Comparison of ENCODE assay signal across 8 cellular contexts in the genomic region with DNA sequence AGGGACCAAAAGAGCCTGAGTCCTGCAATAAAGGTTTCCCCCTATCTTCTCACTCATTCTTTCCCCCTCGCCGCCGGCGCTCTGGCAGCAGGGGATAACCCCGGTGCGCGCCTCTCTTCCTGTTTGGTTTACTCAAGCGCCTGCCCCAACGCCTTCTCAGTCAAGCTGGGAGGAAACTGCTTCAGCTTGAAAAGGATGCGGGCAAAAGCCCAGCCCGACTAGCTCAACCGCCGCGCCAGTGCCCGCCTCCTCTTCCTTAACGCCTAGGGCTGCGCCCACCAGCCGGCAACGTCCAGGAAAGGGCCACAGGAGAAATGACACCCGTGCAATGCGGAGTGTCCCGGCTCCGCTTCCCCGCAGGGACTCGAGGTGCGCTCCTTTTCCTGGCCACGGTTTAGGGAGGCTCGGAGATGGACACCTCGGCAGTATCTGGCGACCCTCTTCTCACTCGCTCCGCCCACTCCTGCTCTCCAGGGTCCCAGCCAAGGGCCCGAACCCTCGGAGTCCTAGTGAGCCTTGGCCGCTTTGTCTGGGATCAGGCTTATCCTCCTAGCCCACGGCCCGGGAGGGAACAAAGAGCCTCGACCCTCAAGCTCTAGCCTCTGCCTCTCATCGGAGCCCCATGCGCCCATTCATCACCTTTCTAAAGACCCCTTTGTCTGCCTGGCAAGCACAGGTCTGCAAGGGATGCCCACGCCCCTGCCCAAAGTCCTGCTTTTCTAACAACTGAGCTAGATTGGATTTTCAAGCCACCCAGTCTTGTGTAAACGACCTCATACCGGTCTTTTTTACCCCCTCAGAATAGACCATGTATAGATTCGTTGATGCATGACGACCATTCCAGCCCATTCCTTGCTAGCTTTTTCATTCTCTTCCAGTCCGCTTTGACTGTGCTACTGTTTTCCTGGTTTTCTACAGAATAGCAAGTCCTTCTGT. TPM values are rescaled to one million over a fixed set of nuclear protein-coding genes. Genes with fewer than 3 reads are reported as not detected.
DNase-seq lines count a peak whose midpoint lies in the region; ATAC-seq and TF ChIP-seq lines count a peak whose summit lies in the region.

No MANE protein-coding gene starts in this region.

- H3K36me3 Mint-ChIP-seq in CD4-positive, alpha-beta memory T cell, result peaks cover 3 to 45% of the 10 kb centered on the region in 2 donors
- peaks cover 4% of the 10 kb centered on the region for H3K36me3 Mint-ChIP-seq in type B pancreatic cell

- H3K36me3 ChIP-seq in CD4-positive, alpha-beta memory T cell (ENCODE audit: insufficient read depth, low read length), result no peaks in the 10 kb centered on the region

- peak overlapping the region; percentile 91 for H3K27ac ChIP-seq in CD4-positive, alpha-beta memory T cell (ENCODE audit: low read depth, low read length)

- intact Hi-C loops in CD4-positive, alpha-beta memory T cell (cut with micrococcal nuclease), result loop anchor here (1.0 to 5.0 kb wide), 7 partner anchors 12 to 1869 kb away; no protein-coding TSS in a partner anchor
- intact Hi-C loops in head of caudate nucleus (cut with DNase I), result no loop called here

- ATAC-seq in GM19463 (IDR thresholded peaks at IDR 0.05; ENCODE audit: unreplicated experiment), result peak; percentile 36

- peak; percentile 87 to 97 (median 88) for DNase-seq in CD4-positive, alpha-beta memory T cell
- peak; percentile 31 for DNase-seq in HS-5 (ENCODE audit: low read depth)
- peak; percentile 95 for DNase-seq in RPMI8226
- peak; percentile 84 for DNase-seq in activated effector memory CD4-positive, alpha-beta T cell treated with Interleukin-2 at 50 U/mL for 16 hours
- peak in 40 of 42 donors; percentile 14 to 74 (median 50) for DNase-seq in head of caudate nucleus
- DNase-seq in pons (ENCODE audit: low spot score), result peak; percentile 67
- no peak for DNase-seq in type B pancreatic cell (ENCODE audit: extremely low spot score, unreplicated experiment)

- peaks cover 0 to 4% (median 0%) of the 10 kb centered on the region in 8 donors for H3K9me3 Mint-ChIP-seq in CD4-positive, alpha-beta memory T cell
- H3K9me3 Mint-ChIP-seq in type B pancreatic cell, result no peaks in the 10 kb centered on the region

- H3K27me3 Mint-ChIP-seq in CD4-positive, alpha-beta memory T cell, result no peaks in the 10 kb centered on the region
- H3K27me3 Mint-ChIP-seq in type B pancreatic cell, result peaks cover 50% of the 10 kb centered on the region

- no peak for TF ChIP-seq CTCF in type B pancreatic cell (conservative IDR thresholded peaks at IDR 0.05)

- peak overlapping the region; percentile 97 to 98 (median 98) for H3K27ac Mint-ChIP-seq in CD4-positive, alpha-beta memory T cell
- peak overlapping the region; percentile 81 for H3K27ac Mint-ChIP-seq in type B pancreatic cell

- peak overlapping the region; percentile 88 to 89 for H3K4me3 ChIP-seq in CD4-positive, alpha-beta memory T cell (ENCODE audit: low read length in 2 of 2)

- H3K9me3 ChIP-seq in CD4-positive, alpha-beta memory T cell (ENCODE audit: control insufficient read depth in 1 of 2, low read length in 2 of 2), result no peaks in the 10 kb centered on the region

- no peaks in the 10 kb centered on the region for H3K27me3 ChIP-seq in CD4-positive, alpha-beta memory T cell (ENCODE audit: insufficient read depth, low read length)

- CTCF ChIA-PET in CD4-positive, alpha-beta memory T cell (lab: Charles Lee; ENCODE audit: partially characterized antibody), result interaction anchor here (0.7 to 5.3 kb wide), 31 partner anchors 8 to 278 kb away, joined by 3 to 57 read pairs (median 4); no protein-coding TSS in a partner anchor

- H3K4me1 ChIP-seq in CD4-positive, alpha-beta memory T cell (ENCODE audit: insufficient read depth, low read length), result peaks cover 54% of the 10 kb centered on the region

- peaks cover 30 to 76% (median 44%) of the 10 kb centered on the region in 4 donors for H3K4me1 Mint-ChIP-seq in CD4-positive, alpha-beta memory T cell
- peaks cover 19% of the 10 kb centered on the region for H3K4me1 Mint-ChIP-seq in type B pancreatic cell (ENCODE audit: unreplicated experiment)

- POLR2A ChIA-PET in CD4-positive, alpha-beta memory T cell (lab: Charles Lee; ENCODE audit: partially characterized antibody), result interaction anchor here (0.7 to 8.7 kb wide), 24 partner anchors 7 to 1972 kb away, joined by 3 to 208 read pairs (median 7); partner anchors contain the start of genes CHD1 and FAM174A

- H3K4me3 Mint-ChIP-seq in CD4-positive, alpha-beta memory T cell, result peak overlapping the region; percentile 89 to 100 (median 96)
- H3K4me3 Mint-ChIP-seq in type B pancreatic cell, result peak overlapping the region; percentile 91

RNA-seq across cellular contexts. Expression of gene ST8SIA4, which starts 2.0 kb away (rescaled TPM):
- total RNA-seq in CD4-positive, alpha-beta memory T cell, result 10 to 100 TPM; 27.7 to 28.7 TPM
- 10 to 100 TPM; 10.7 to 14.3 TPM for polyA plus RNA-seq in CD4-positive, alpha-beta memory T cell
- total RNA-seq in type B pancreatic cell (ENCODE audit: low replicate concordance), result 18.0 and 21.4 TPM in 2 replicates
